In genomic region chr7:33108931-33109757, GRCh38 we compare ENCODE assay signal across 8 cellular contexts.
DNase-seq lines count a peak whose midpoint lies in the region; ATAC-seq, FAIRE-seq and TF ChIP-seq lines count a peak whose summit lies in the region.

TSS of gene RP9 (minus strand) at chr7:33109404. CDS start at chr7:33109372, 32 bp downstream.

- H3K4me3 ChIP-seq in fibroblast of pulmonary artery (replicated peaks; ENCODE audit: low read depth, low read length) = peak within 1 kb of the TSS; percentile 83

- TF ChIP-seq CTCF in fibroblast of pulmonary artery (IDR thresholded peaks at IDR 0.05; ENCODE audit: low read length, missing control alignments) (no peak), nephron progenitor cell (IDR thresholded peaks at IDR 0.05) (peak; percentile 38)

- peak within 1 kb of the TSS; percentile 91 for H3K27ac Mint-ChIP-seq in nephron progenitor cell
- peak within 1 kb of the TSS; percentile 87 for H3K27ac Mint-ChIP-seq in stimulated activated naive CD8-positive, alpha-beta T cell treated with anti-CD3 and anti-CD28 coated beads, Interleukin-15, Interleukin-2, amounts not matched to agents 100 ng/mL and 50 ng/mL, for 24 hours

- H3K4me1 Mint-ChIP-seq in nephron progenitor cell = peaks cover 48% of the 10 kb centered on the region
- H3K4me1 Mint-ChIP-seq in stimulated activated naive CD8-positive, alpha-beta T cell treated with anti-CD3 and anti-CD28 coated beads, Interleukin-15, Interleukin-2, amounts not matched to agents 100 ng/mL and 50 ng/mL, for 24 hours (ENCODE audit: low read depth) = peaks cover 51% of the 10 kb centered on the region

- ATAC-seq in GM21515 (IDR thresholded peaks at IDR 0.05; ENCODE audit: unreplicated experiment) = peak; percentile 90

- DNase-seq in DMS53 (lab: John Stamatoyannopoulos, UW) = peak; percentile 92
- DNase-seq in HuH-7.5 (ENCODE audit: low spot score) = peak; percentile 66
- DNase-seq in RCC 7860 (ENCODE audit: low spot score) = peak; percentile 44
- DNase-seq in activated T-cell treated with anti-CD3 and anti-CD28 coated beads, Interleukin-2, amount 50 U/mL, for 48 hours = peak; percentile 83 to 88
- DNase-seq in fibroblast of pulmonary artery (ENCODE audit: low read depth) = peak; percentile 53
- DNase-seq in nephron progenitor cell = peak; percentile 86

- H3K27me3 Mint-ChIP-seq in nephron progenitor cell (ENCODE audit: low read depth, poor library complexity) = peaks cover 23% of the 10 kb centered on the region
- peaks cover 13% of the 10 kb centered on the region for H3K27me3 Mint-ChIP-seq in stimulated activated naive CD8-positive, alpha-beta T cell treated with anti-CD3 and anti-CD28 coated beads, Interleukin-15, Interleukin-2, amounts not matched to agents 100 ng/mL and 50 ng/mL, for 24 hours

- no peaks in the 10 kb centered on the region for H3K36me3 Mint-ChIP-seq in nephron progenitor cell (ENCODE audit: low read depth)
- H3K36me3 Mint-ChIP-seq in stimulated activated naive CD8-positive, alpha-beta T cell treated with anti-CD3 and anti-CD28 coated beads, Interleukin-15, Interleukin-2, amounts not matched to agents 100 ng/mL and 50 ng/mL, for 24 hours (ENCODE audit: low read depth) = peaks cover under 1% of the 10 kb centered on the region

- FAIRE-seq in RCC 7860 (lab: Jason Lieb, UNC) = no peak

- no peaks in the 10 kb centered on the region for H3K9me3 Mint-ChIP-seq in nephron progenitor cell
- H3K9me3 Mint-ChIP-seq in stimulated activated naive CD8-positive, alpha-beta T cell treated with anti-CD3 and anti-CD28 coated beads, Interleukin-15, Interleukin-2, amounts not matched to agents 100 ng/mL and 50 ng/mL, for 24 hours = no peaks in the 10 kb centered on the region

- peak within 1 kb of the TSS; percentile 97 for H3K4me3 Mint-ChIP-seq in nephron progenitor cell
- H3K4me3 Mint-ChIP-seq in stimulated activated naive CD8-positive, alpha-beta T cell treated with anti-CD3 and anti-CD28 coated beads, Interleukin-15, Interleukin-2, amounts not matched to agents 100 ng/mL and 50 ng/mL, for 24 hours = peak within 1 kb of the TSS; percentile 94

Comparison
In these comparisons a context has a peak if more than half of its experiments do, and no peak if none do; other contexts are left out.
1. Peak in every context shown above with its lines: DNase-seq, ATAC-seq and H3K4me3 ChIP-seq.